20 cellular contexts compared by ENCODE assay signal in the genomic region with DNA sequence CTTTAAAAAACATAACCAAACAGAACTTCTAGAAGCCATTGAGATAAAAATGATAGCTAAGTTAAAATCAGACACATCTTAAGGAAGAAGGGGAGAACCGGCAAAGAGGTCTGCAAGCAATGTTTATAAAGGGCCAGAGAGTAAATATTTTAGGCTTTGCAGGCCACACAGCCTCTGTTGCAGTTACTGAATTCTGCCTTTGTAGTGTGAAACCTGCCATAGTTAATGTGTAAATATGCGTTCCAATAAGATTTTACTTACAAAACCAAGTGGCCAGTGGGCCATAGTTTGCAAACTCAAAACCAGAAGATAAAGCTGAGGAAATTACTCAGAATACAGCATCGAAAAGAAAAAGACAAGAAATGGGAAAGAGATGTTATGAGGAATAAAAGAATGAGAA. TPM values are rescaled to one million over a fixed set of nuclear protein-coding genes. Genes with fewer than 3 reads are reported as not detected.
DNase-seq lines count a peak whose midpoint lies in the region; ATAC-seq and TF ChIP-seq lines count a peak whose summit lies in the region.
"Had no signal": no experiment of that assay in that cellular context is flagged by ENCODE, and none has a peak within 500 bp of the region (broad histone marks: within the 10 kb centered on the region; RNA-seq: fewer than 3 reads in every experiment).

No MANE protein-coding gene starts in this region.

- peak overlapping the region; percentile 49 for H3K4me2 ChIP-seq in GM23338

- TF ChIP-seq CTCF in GM23338 (conservative IDR thresholded peaks at IDR 0.05; ENCODE audit: low read depth in 2 of 2): no peak
- no peak for TF ChIP-seq CTCF in WTC11 (IDR thresholded peaks at IDR 0.05)
- no peak for TF ChIP-seq CTCF in progenitor cell of endocrine pancreas (IDR thresholded peaks at IDR 0.05; ENCODE audit: unreplicated experiment)

- H3K27ac ChIP-seq in GM23338 (ENCODE audit: low read depth): peak overlapping the region; percentile 83
- H3K27ac ChIP-seq: HL-60, Peyer's patch had no signal

- H3K27ac Mint-ChIP-seq in GM23338 (peak overlapping the region; percentile 86; the same call in 1 of the 2 replicates), WTC11 (peak overlapping the region; percentile 97), immature natural killer cell (peak overlapping the region; percentile 82 to 93 (median 85)), progenitor cell of endocrine pancreas (peak overlapping the region; percentile 95)
- H3K27ac Mint-ChIP-seq: B cell, CD14-positive monocyte had no signal

- H3K36me3 Mint-ChIP-seq in GM23338 (ENCODE audit: low read depth) (peaks cover 24% of the 10 kb centered on the region; the same call in 2 of the 3 replicates), WTC11 (peaks cover 13% of the 10 kb centered on the region), immature natural killer cell (peaks cover 0 to 22% (median 10%) of the 10 kb centered on the region in 3 donors), progenitor cell of endocrine pancreas (ENCODE audit: insufficient read depth) (peaks cover 27% of the 10 kb centered on the region)

- DNase-seq in GM23338 (ENCODE audit: low spot score) (no peak), WTC11 (ENCODE audit: low spot score) (no peak), immature natural killer cell (no peak), progenitor cell of endocrine pancreas (ENCODE audit: low spot score, unreplicated experiment) (no peak)
- no peak for DNase-seq in activated effector memory CD4-positive, alpha-beta T cell treated with Interleukin-2 at 50 U/mL for 16 hours
- no peak for DNase-seq in stimulated activated CD4-positive, alpha-beta T cell treated with anti-CD3 and anti-CD28 coated beads, Interleukin-2, amount 100 ng/mL, for 24 hours
- DNase-seq: EL; KG1; NCI-H1092; NCI-H1436 treated with DMSO at 0.1 percent for 48 hours; NCI-H1930; NCI-H2227 treated with DMSO at 0.1 percent for 48 hours; NCI-H510A; NCI-H774; NK-92 treated with Interleukin-12 subunit alpha and Interleukin-12 subunit beta, amount 100 ng/mL, for 24 hours had no signal

- no peaks in the 10 kb centered on the region for H4K20me1 ChIP-seq in GM23338 (replicated peaks; ENCODE audit: insufficient read depth)

- no peaks in the 10 kb centered on the region for H3F3A ChIP-seq in GM23338 (replicated peaks; ENCODE audit: low read depth)

- H3K4me1 ChIP-seq in GM23338 (ENCODE audit: insufficient read depth): peaks cover 29% of the 10 kb centered on the region
- H3K4me1 ChIP-seq: Peyer's patch had no signal

- CTCF ChIA-PET in WTC11 (lab: Charles Lee): no interaction called here

- no peaks in the 10 kb centered on the region for H3K27me3 ChIP-seq in GM23338 (ENCODE audit: insufficient read depth)
- H3K27me3 ChIP-seq: Peyer's patch had no signal

- peaks cover 43% of the 10 kb centered on the region for H3K79me2 ChIP-seq in GM23338 (replicated peaks; ENCODE audit: insufficient read depth)

- POLR2A ChIA-PET in WTC11 (lab: Charles Lee): no interaction called here

- H3K4me3 Mint-ChIP-seq in GM23338: no peak overlapping the region
- H3K4me3 Mint-ChIP-seq in WTC11: peak overlapping the region; percentile 41
- peak overlapping the region; percentile 22 to 69 (median 48) for H3K4me3 Mint-ChIP-seq in immature natural killer cell
- no peak overlapping the region for H3K4me3 Mint-ChIP-seq in progenitor cell of endocrine pancreas (ENCODE audit: low read depth)
- H3K4me3 Mint-ChIP-seq: B cell, CD14-positive monocyte had no signal

- H3K9me2 ChIP-seq in GM23338 (ENCODE audit: insufficient read depth): no peaks in the 10 kb centered on the region

- no peaks in the 10 kb centered on the region for H3K36me3 ChIP-seq in GM23338 (ENCODE audit: insufficient read depth)
- H3K36me3 ChIP-seq: Peyer's patch had no signal

- H3K4me1 Mint-ChIP-seq in GM23338 (peaks cover 34% of the 10 kb centered on the region), WTC11 (peaks cover 62% of the 10 kb centered on the region), immature natural killer cell (peaks cover 40 to 52% of the 10 kb centered on the region in 2 donors), progenitor cell of endocrine pancreas (ENCODE audit: low read depth) (peaks cover 33% of the 10 kb centered on the region)

- H3K4me3 ChIP-seq in GM23338: no peak overlapping the region
- H3K4me3 ChIP-seq: Peyer's patch had no signal

- H3K27me3 Mint-ChIP-seq in GM23338 (ENCODE audit: insufficient read depth, low read depth, poor library complexity) (peaks cover 3% of the 10 kb centered on the region), WTC11 (ENCODE audit: low read depth) (no peaks in the 10 kb centered on the region), immature natural killer cell (ENCODE audit: low read depth in 3 of 3) (peaks cover 0 to 4% (median 3%) of the 10 kb centered on the region in 3 donors), progenitor cell of endocrine pancreas (no peaks in the 10 kb centered on the region)
- H3K27me3 Mint-ChIP-seq: B cell had no signal

- ATAC-seq in GM23338: no peak
- no peak for ATAC-seq in WTC11
- no peak for ATAC-seq in GM21576 (IDR thresholded peaks at IDR 0.05; ENCODE audit: unreplicated experiment)

- H2AFZ ChIP-seq in GM23338: no peak overlapping the region

- H3K9me3 Mint-ChIP-seq in GM23338 (no peaks in the 10 kb centered on the region), WTC11 (0 out of 2 replicates have a peak, but pooled peaks cover 8% of the 10 kb centered on the region), immature natural killer cell (peaks cover 0 to 5% (median 3%) of the 10 kb centered on the region in 6 donors), progenitor cell of endocrine pancreas (ENCODE audit: low read depth) (peaks cover 14% of the 10 kb centered on the region)

TF ChIP-seq in GM23338, 12 proteins besides CTCF, POLR2A, EP300 and RAD21 (continues in another document):
- no peak for TF ChIP-seq ZNF331 (CRISPR knock-in tag; IDR thresholded peaks at IDR 0.05; ENCODE audit: low read depth)
- TF ChIP-seq POLR2AphosphoS5 (IDR thresholded peaks at IDR 0.05; ENCODE audit: low read depth): no peak
- TF ChIP-seq NANOG (IDR thresholded peaks at IDR 0.05; ENCODE audit: borderline replicate concordance): no peak
- TF ChIP-seq, protein P1, sequence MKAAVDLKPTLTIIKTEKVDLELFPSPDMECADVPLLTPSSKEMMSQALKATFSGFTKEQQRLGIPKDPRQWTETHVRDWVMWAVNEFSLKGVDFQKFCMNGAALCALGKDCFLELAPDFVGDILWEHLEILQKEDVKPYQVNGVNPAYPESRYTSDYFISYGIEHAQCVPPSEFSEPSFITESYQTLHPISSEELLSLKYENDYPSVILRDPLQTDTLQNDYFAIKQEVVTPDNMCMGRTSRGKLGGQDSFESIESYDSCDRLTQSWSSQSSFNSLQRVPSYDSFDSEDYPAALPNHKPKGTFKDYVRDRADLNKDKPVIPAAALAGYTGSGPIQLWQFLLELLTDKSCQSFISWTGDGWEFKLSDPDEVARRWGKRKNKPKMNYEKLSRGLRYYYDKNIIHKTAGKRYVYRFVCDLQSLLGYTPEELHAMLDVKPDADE (IDR thresholded peaks at IDR 0.05): no peak
- no peak for TF ChIP-seq EZH2phosphoT487 (IDR thresholded peaks at IDR 0.05; ENCODE audit: unreplicated experiment)
- no peak for TF ChIP-seq CREB1 (CRISPR knock-in tag; IDR thresholded peaks at IDR 0.05; ENCODE audit: low read depth)

TF ChIP-seq in WTC11, 78 proteins besides CTCF, POLR2A, EP300 and RAD21:
- TF ChIP-seq NR2C2 (CRISPR knock-in tag; IDR thresholded peaks at IDR 0.05): no peak
- TF ChIP-seq FOXK1 (CRISPR knock-in tag; IDR thresholded peaks at IDR 0.05): no peak
- TF ChIP-seq CREM (CRISPR knock-in tag; IDR thresholded peaks at IDR 0.05): no peak
- TF ChIP-seq, protein P2, sequence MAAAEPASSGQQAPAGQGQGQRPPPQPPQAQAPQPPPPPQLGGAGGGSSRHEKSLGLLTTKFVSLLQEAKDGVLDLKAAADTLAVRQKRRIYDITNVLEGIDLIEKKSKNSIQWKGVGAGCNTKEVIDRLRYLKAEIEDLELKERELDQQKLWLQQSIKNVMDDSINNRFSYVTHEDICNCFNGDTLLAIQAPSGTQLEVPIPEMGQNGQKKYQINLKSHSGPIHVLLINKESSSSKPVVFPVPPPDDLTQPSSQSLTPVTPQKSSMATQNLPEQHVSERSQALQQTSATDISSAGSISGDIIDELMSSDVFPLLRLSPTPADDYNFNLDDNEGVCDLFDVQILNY (CRISPR knock-in tag; IDR thresholded peaks at IDR 0.05): no peak

RNA-seq across cellular contexts. Expression of gene CHM, which starts 33.6 kb away (rescaled TPM):
- 17.9 and 19.1 TPM in 2 replicates for total RNA-seq in GM23338 (2014; rRNA removed; shearing (Covaris generic))
- polyA plus RNA-seq in GM23338 (2016; fragmentation: Nextera tagmentation; extraction: Ambion mirVana) (19.0 and 20.2 TPM in 2 replicates), immature natural killer cell (1 to 10 TPM; 5.8 to 9.7 (median 5.9) TPM)
- total RNA-seq in WTC11 (2021) (13.0 to 18.1 TPM (median 16.9 TPM) in 3 replicates), progenitor cell of endocrine pancreas (43.7 and 46.8 TPM in 2 replicates)

Comparison
In these comparisons a context has a peak if more than half of its experiments do, and no peak if none do; other contexts are left out.
1. H3K4me3 Mint-ChIP-seq: peak in WTC11 (single experiment) and immature natural killer cell (5 of 5); none in GM23338 (single experiment) and progenitor cell of endocrine pancreas (single experiment).
2. Peak in every context shown above with its lines, with median percentiles within 50 percentile points of each other: H3K27ac Mint-ChIP-seq.